8 cellular contexts compared by ENCODE assay signal in genomic region chr5:179558912-179559279, GRCh38. TPM values are rescaled to one million over a fixed set of nuclear protein-coding genes. Genes with fewer than 3 reads are reported as not detected.
DNase-seq lines count a peak whose midpoint lies in the region; ATAC-seq and TF ChIP-seq lines count a peak whose summit lies in the region.

No MANE protein-coding gene starts in this region.

- H4K5ac ChIP-seq in IMR-90 (ENCODE audit: low read depth, low read length): peak overlapping the region; percentile 50; the same call in 1 of the 2 replicates

- WGBS in IMR-90 (ENCODE audit: extremely low coverage in 2 of 2, insufficient read length in 1 of 2), 2 experiments: no CpG with 5 or more reads among the region's 14 CpGs
- WGBS in esophagus squamous epithelium, 2 donors: 6 to 15% methylated on average over 14 of the region's 14 CpGs

- no peak overlapping the region for H2BK15ac ChIP-seq in IMR-90 (ENCODE audit: low read depth, low read length)

- peak overlapping the region; percentile 95 for H4K91ac ChIP-seq in IMR-90 (ENCODE audit: insufficient read depth, low read depth, low read length)

- H3K9ac ChIP-seq in IMR-90 (ENCODE audit: low read depth, low read length): peak overlapping the region; percentile 68; the same call in 1 of the 2 replicates

- H4K20me1 ChIP-seq in DOHH2 (ENCODE audit: control insufficient read depth, insufficient read depth, low read depth, low read length) (no peaks in the 10 kb centered on the region; the same call in 1 of the 2 replicates), IMR-90 (ENCODE audit: insufficient read depth, low read length) (no peaks in the 10 kb centered on the region)

- H3K4me2 ChIP-seq in DOHH2 (ENCODE audit: low read length): peak overlapping the region; percentile 55
- peak overlapping the region; percentile 67 for H3K4me2 ChIP-seq in IMR-90 (ENCODE audit: low read depth, low read length)

- H3K4me3 ChIP-seq in DOHH2 (ENCODE audit: low read length) (peak overlapping the region; percentile 75), IMR-90 (ENCODE audit: insufficient read depth, low read depth, low read length) (peak overlapping the region; percentile 46), esophagus squamous epithelium (peak overlapping the region; percentile 36 to 72 (median 53))

- no peak overlapping the region for H2AK9ac ChIP-seq in IMR-90 (replicated peaks; ENCODE audit: low read depth, low read length, poor library complexity)

- H3K36me3 ChIP-seq in DOHH2 (ENCODE audit: control insufficient read depth, low read length) (peaks cover 31% of the 10 kb centered on the region), IMR-90 (ENCODE audit: control insufficient read depth, insufficient read depth, low read length) (peaks cover 10% of the 10 kb centered on the region), esophagus squamous epithelium (peaks cover 10 to 33% (median 14%) of the 10 kb centered on the region in 3 donors)

- no peak overlapping the region; the same call in 1 of the 2 replicates for H2AK5ac ChIP-seq in IMR-90 (ENCODE audit: low read depth, low read length)

- no peaks in the 10 kb centered on the region for H3K9me2 ChIP-seq in DOHH2 (replicated peaks; ENCODE audit: control insufficient read depth, low read length)

- CTCF ChIA-PET in IMR-90 (lab: Yijun Ruan, JAX): interaction anchor here (0.6 kb wide), 1 partner anchor 1470 kb away, joined by 3 read pairs; no protein-coding TSS in a partner anchor

- in situ Hi-C loops in IMR-90 (cut with MboI; ENCODE audit: low sequenced_read_pairs): no loop called here

- H2BK5ac ChIP-seq in IMR-90 (ENCODE audit: low read depth, low read length, poor library complexity, severe bottlenecking): peak overlapping the region; percentile 78

- no peaks in the 10 kb centered on the region for H3K9me3 ChIP-seq in DOHH2 (ENCODE audit: control insufficient read depth, insufficient read depth, low read length)
- H3K9me3 ChIP-seq in IMR-90 (ENCODE audit: control insufficient read depth, insufficient read depth, low read length): no peaks in the 10 kb centered on the region
- H3K9me3 ChIP-seq in esophagus squamous epithelium: no peaks in the 10 kb centered on the region

- peak overlapping the region; percentile 97; the same call in 1 of the 2 replicates for H3K4ac ChIP-seq in IMR-90 (ENCODE audit: low read depth, low read length)

- no peaks in the 10 kb centered on the region for H3K9me3 Mint-ChIP-seq in T-helper 2 cell treated with Interferon-gamma antibody and Interleukin-4, amounts not matched to agents 5 μg/mL and 100 μg/mL, for 36 hours
- H3K9me3 Mint-ChIP-seq in natural killer cell treated with Interleukin-12 subunit alpha and Interleukin-12 subunit beta and Interleukin-15 and Interleukin-18, amount 100 ng/mL, for 72 hours: no peaks in the 10 kb centered on the region

- H3K27me3 ChIP-seq in DOHH2 (ENCODE audit: control insufficient read depth, low read length): no peaks in the 10 kb centered on the region
- no peaks in the 10 kb centered on the region for H3K27me3 ChIP-seq in IMR-90 (ENCODE audit: control insufficient read depth, insufficient read depth, low read length)
- H3K27me3 ChIP-seq in esophagus squamous epithelium: no peaks in the 10 kb centered on the region

- H3K4me3 Mint-ChIP-seq in T-helper 2 cell treated with Interferon-gamma antibody and Interleukin-4, amounts not matched to agents 5 μg/mL and 100 μg/mL, for 36 hours: peak overlapping the region; percentile 95
- H3K4me3 Mint-ChIP-seq in natural killer cell treated with Interleukin-12 subunit alpha and Interleukin-12 subunit beta and Interleukin-15 and Interleukin-18, amount 100 ng/mL, for 72 hours: peak overlapping the region; percentile 95

- peak overlapping the region; percentile 88 for H3K27ac Mint-ChIP-seq in T-helper 2 cell treated with Interferon-gamma antibody and Interleukin-4, amounts not matched to agents 5 μg/mL and 100 μg/mL, for 36 hours
- peak overlapping the region; percentile 80 to 91 for H3K27ac Mint-ChIP-seq in natural killer cell treated with Interleukin-12 subunit alpha and Interleukin-12 subunit beta and Interleukin-15 and Interleukin-18, amount 100 ng/mL, for 72 hours

- TF ChIP-seq CTCF in DOHH2 (IDR thresholded peaks at IDR 0.05; ENCODE audit: low read depth, low read length, poor library complexity, severe bottlenecking) (no peak), IMR-90 (conservative IDR thresholded peaks at IDR 0.05; ENCODE audit: low read depth, low read length) (no peak), esophagus squamous epithelium (IDR thresholded peaks at IDR 0.05) (no peak)

- H2BK120ac ChIP-seq in IMR-90 (ENCODE audit: low read depth, low read length): peak overlapping the region; percentile 38; the same call in 1 of the 2 replicates

- TF ChIP-seq POLR2A in IMR-90 (IDR thresholded peaks at IDR 0.05; ENCODE audit: low read depth, low read length) (no peak), esophagus squamous epithelium (IDR thresholded peaks at IDR 0.05) (no peak)

- H3K4me1 ChIP-seq in DOHH2 (ENCODE audit: control insufficient read depth, low read length) (peaks cover 8% of the 10 kb centered on the region), IMR-90 (ENCODE audit: control insufficient read depth, insufficient read depth, low read length) (peaks cover 5% of the 10 kb centered on the region; the same call in 1 of the 2 replicates), esophagus squamous epithelium (peaks cover 7 to 67% (median 12%) of the 10 kb centered on the region in 3 donors)

- no peak for TF ChIP-seq RAD21 in IMR-90 (IDR thresholded peaks at IDR 0.05; ENCODE audit: low read length)

- H3F3A ChIP-seq in DOHH2 (ENCODE audit: control insufficient read depth, insufficient read depth): peaks cover 12% of the 10 kb centered on the region

- H3K79me1 ChIP-seq in IMR-90 (ENCODE audit: low read depth in 1 of 2, low read length in 2 of 2): peaks cover 25 to 44% of the 10 kb centered on the region in 2 experiments

- H4K8ac ChIP-seq in IMR-90 (ENCODE audit: low read depth in 2 of 2, low read length in 2 of 2): peak overlapping the region; percentile 89 to 99

- H3K18ac ChIP-seq in IMR-90 (ENCODE audit: low read depth, low read length): no peak overlapping the region

- peak overlapping the region; percentile 89 for H3K56ac ChIP-seq in IMR-90 (ENCODE audit: extremely low read depth, insufficient read depth, low read length)

- DNase-seq in IMR-90 (peak; percentile 10), esophagus squamous epithelium (lab: John Stamatoyannopoulos, UW) (no peak), OCI-M1 (lab: John Stamatoyannopoulos, UW) (no peak)
- peak; percentile 12 for DNase-seq in T-helper 2 cell treated with Interferon-gamma antibody and Interleukin-4, amounts not matched to agents 5 μg/mL and 100 μg/mL, for 36 hours (ENCODE audit: low spot score)
- no peak for DNase-seq in natural killer cell treated with Interleukin-12 subunit alpha and Interleukin-12 subunit beta and Interleukin-15 and Interleukin-18, amount 100 ng/mL, for 72 hours (ENCODE audit: low spot score)

- H3K23ac ChIP-seq in IMR-90 (ENCODE audit: low read depth, low read length): peak overlapping the region; percentile 95

- dilution Hi-C loops in IMR-90 (cut with HindIII; ENCODE audit: low sequenced_read_pairs, unreplicated experiment): no loop called here

- peaks cover 18% of the 10 kb centered on the region for H3K4me1 Mint-ChIP-seq in T-helper 2 cell treated with Interferon-gamma antibody and Interleukin-4, amounts not matched to agents 5 μg/mL and 100 μg/mL, for 36 hours (ENCODE audit: low read depth)
- H3K4me1 Mint-ChIP-seq in natural killer cell treated with Interleukin-12 subunit alpha and Interleukin-12 subunit beta and Interleukin-15 and Interleukin-18, amount 100 ng/mL, for 72 hours (ENCODE audit: low read depth in 2 of 2): peaks cover 10 to 14% of the 10 kb centered on the region in 2 donors

- ATAC-seq in IMR-90 (ENCODE audit: low read depth): no peak; the same call in 1 of the 2 replicates
- ATAC-seq in natural killer cell treated with Interleukin-12 subunit alpha and Interleukin-12 subunit beta and Interleukin-15 and Interleukin-18, amount 100 ng/mL, for 72 hours: no peak
- ATAC-seq in HG03175 (IDR thresholded peaks at IDR 0.05; ENCODE audit: unreplicated experiment): no peak
- no peak for ATAC-seq in HG02571 (IDR thresholded peaks at IDR 0.05; ENCODE audit: unreplicated experiment)

- H3K79me2 ChIP-seq in DOHH2 (ENCODE audit: control insufficient read depth, low read length): peaks cover 61% of the 10 kb centered on the region

- intact Hi-C loops in IMR-90 (cut with micrococcal nuclease): loop anchor here (10.0 kb wide), 2 partner anchors 254 to 934 kb away; partner anchors contain the start of gene CLK4
- intact Hi-C loops in esophagus squamous epithelium (cut with DNase I): no loop called here

- BruUV-seq in IMR-90 (replicated peaks; lab: Mats Ljungman, UMichigan): no TSS peak

- peak overlapping the region; percentile 95 for H2AFZ ChIP-seq in IMR-90 (replicated peaks; ENCODE audit: low read length, poor library complexity)

- peaks cover 5% of the 10 kb centered on the region for H3K9me1 ChIP-seq in IMR-90 (ENCODE audit: insufficient read depth, low read length)

- H3K14ac ChIP-seq in IMR-90 (replicated peaks; ENCODE audit: low read depth, low read length): peak overlapping the region; percentile 99

- peak overlapping the region; percentile 48 for H3K27ac ChIP-seq in DOHH2 (ENCODE audit: low read depth, low read length)
- H3K27ac ChIP-seq in IMR-90 (ENCODE audit: insufficient read depth, low read length): no peak overlapping the region; the same call in 1 of the 2 replicates
- peak overlapping the region; percentile 77 to 88 (median 86) for H3K27ac ChIP-seq in esophagus squamous epithelium

- POLR2A ChIA-PET in IMR-90 (lab: Charles Lee; ENCODE audit: unreplicated experiment): interaction anchor here (0.5 to 1.1 kb wide), 4 partner anchors 8 to 833 kb away, joined by 3 to 7 read pairs (median 6); partner anchors contain the start of gene RUFY1

- H3K36me3 Mint-ChIP-seq in T-helper 2 cell treated with Interferon-gamma antibody and Interleukin-4, amounts not matched to agents 5 μg/mL and 100 μg/mL, for 36 hours (ENCODE audit: low read depth): peaks cover 35% of the 10 kb centered on the region
- no peaks in the 10 kb centered on the region for H3K36me3 Mint-ChIP-seq in natural killer cell treated with Interleukin-12 subunit alpha and Interleukin-12 subunit beta and Interleukin-15 and Interleukin-18, amount 100 ng/mL, for 72 hours

- H2BK20ac ChIP-seq in IMR-90 (ENCODE audit: low read depth, low read length): no peak overlapping the region

- no peaks in the 10 kb centered on the region for H3K27me3 Mint-ChIP-seq in T-helper 2 cell treated with Interferon-gamma antibody and Interleukin-4, amounts not matched to agents 5 μg/mL and 100 μg/mL, for 36 hours (ENCODE audit: low read depth)
- no peaks in the 10 kb centered on the region for H3K27me3 Mint-ChIP-seq in natural killer cell treated with Interleukin-12 subunit alpha and Interleukin-12 subunit beta and Interleukin-15 and Interleukin-18, amount 100 ng/mL, for 72 hours

RNA-seq across cellular contexts. Expression of gene RUFY1, which starts 8.5 kb away (rescaled TPM):
- total RNA-seq in IMR-90 (2012; rRNA removed) (19.5 and 27.8 TPM in 2 replicates), esophagus squamous epithelium (10 to 100 TPM; 27.1 to 63.8 (median 45.8) TPM)
- 21.4 and 21.8 TPM in 2 replicates for polyA plus RNA-seq in IMR-90 (2012; rRNA removed)
- polyA plus RNA-seq in IMR-90 (2012; cell fraction: cytosol; rRNA removed): 13.6 and 15.2 TPM in 2 replicates
- 29.2 and 34.1 TPM in 2 replicates for polyA plus RNA-seq in IMR-90 (2012; cell fraction: nucleus; rRNA removed; ENCODE audit: low replicate concordance)
- total RNA-seq in natural killer cell treated with Interleukin-12 subunit alpha and Interleukin-12 subunit beta and Interleukin-15 and Interleukin-18, amount 100 ng/mL, for 72 hours: 10 to 100 TPM; 29.2 to 41.0 TPM

Comparison
In these comparisons a context has a peak if more than half of its experiments do, and no peak if none do; other contexts are left out.
1. DNase-seq: peak in IMR-90 (single experiment) and T-helper 2 cell treated with Interferon-gamma antibody and Interleukin-4, amounts not matched to agents 5 μg/mL and 100 μg/mL, for 36 hours (single experiment); none in esophagus squamous epithelium (single experiment), natural killer cell treated with Interleukin-12 subunit alpha and Interleukin-12 subunit beta and Interleukin-15 and Interleukin-18, amount 100 ng/mL, for 72 hours (single experiment) and OCI-M1 (single experiment).
2. Peak in every context shown above with its lines, with median percentiles within 50 percentile points of each other: H3K4me3 ChIP-seq.